Comparison of ENCODE assay signal across 8 cellular contexts in genomic region chr1:24586970-24587820, GRCh38. TPM values are rescaled to one million over a fixed set of nuclear protein-coding genes. Genes with fewer than 3 reads are reported as not detected.
A peak's percentile ranks its signal among the peaks of the same experiment; 100 is the strongest.
DNase-seq lines count a peak whose midpoint lies in the region; ATAC-seq and TF ChIP-seq lines count a peak whose summit lies in the region.

No MANE protein-coding gene starts in this region.

- intact Hi-C loops in transverse colon (cut with DNase I; ENCODE audit: low total_unique reads), result no loop called here

- TF ChIP-seq CTCF in HL-60 (IDR thresholded peaks at IDR 0.05; ENCODE audit: insufficient read depth, low read length), result peak; percentile 83
- TF ChIP-seq CTCF in transverse colon (IDR thresholded peaks at IDR 0.05), result peak; percentile 61 to 86 (median 75)

- no peak for TF ChIP-seq EP300 in transverse colon (IDR thresholded peaks at IDR 0.05; ENCODE audit: low read depth)

- no peaks in the 10 kb centered on the region for H3K9me3 ChIP-seq in transverse colon

- no peaks in the 10 kb centered on the region for H3K36me3 Mint-ChIP-seq in activated CD4-positive, alpha-beta memory T cell treated with anti-CD3 and anti-CD28 coated beads, Interleukin-2, amount 10 ng/mL, durations not matched to agents 7 days and 5 days (ENCODE audit: low read depth)
- H3K36me3 Mint-ChIP-seq in naive thymus-derived CD8-positive, alpha-beta T cell, result peaks cover 0 to 2% (median 0%) of the 10 kb centered on the region in 3 donors

- H3K4me3 Mint-ChIP-seq in activated CD4-positive, alpha-beta memory T cell treated with anti-CD3 and anti-CD28 coated beads, Interleukin-2, amount 10 ng/mL, durations not matched to agents 7 days and 5 days, result no peak overlapping the region
- peak overlapping the region in 4 of 10 donors; percentile 15 to 53 (median 26) for H3K4me3 Mint-ChIP-seq in naive thymus-derived CD8-positive, alpha-beta T cell

- DNase-seq in Caki2 (ENCODE audit: low read depth) (peak; percentile 40), HL-60 (ENCODE audit: low read depth in 1 of 2, low spot score in 1 of 2) (peak; percentile 18 to 60), NCI-H82 treated with DMSO at 0.1 percent for 48 hours (lab: John Stamatoyannopoulos, UW; ENCODE audit: unreplicated experiment) (peak; percentile 56), erythroblast (lab: John Stamatoyannopoulos, UW) (peak; percentile 47 to 57), transverse colon (peak; percentile 39)
- DNase-seq in activated CD4-positive, alpha-beta memory T cell treated with anti-CD3 and anti-CD28 coated beads, Interleukin-2, amount 10 ng/mL, durations not matched to agents 7 days and 5 days, result peak; percentile 54
- peak in 9 of 10 donors; percentile 36 to 82 (median 74) for DNase-seq in naive thymus-derived CD8-positive, alpha-beta T cell

- peaks cover 8% of the 10 kb centered on the region for H3K4me1 Mint-ChIP-seq in activated CD4-positive, alpha-beta memory T cell treated with anti-CD3 and anti-CD28 coated beads, Interleukin-2, amount 10 ng/mL, durations not matched to agents 7 days and 5 days
- peaks cover 9 to 10% (median 9%) of the 10 kb centered on the region in 4 donors for H3K4me1 Mint-ChIP-seq in naive thymus-derived CD8-positive, alpha-beta T cell

- H3K27ac ChIP-seq in HL-60 (replicated peaks) (no peak overlapping the region), transverse colon (no peak overlapping the region)

- H3K4me3 ChIP-seq in HL-60 (replicated peaks; ENCODE audit: insufficient read depth, low read length), result no peak overlapping the region
- no peak overlapping the region for H3K4me3 ChIP-seq in transverse colon

- H3K9me3 Mint-ChIP-seq in activated CD4-positive, alpha-beta memory T cell treated with anti-CD3 and anti-CD28 coated beads, Interleukin-2, amount 10 ng/mL, durations not matched to agents 7 days and 5 days, result no peaks in the 10 kb centered on the region
- no peaks in the 10 kb centered on the region for H3K9me3 Mint-ChIP-seq in naive thymus-derived CD8-positive, alpha-beta T cell

- CTCF ChIA-PET in activated CD4-positive, alpha-beta memory T cell treated with anti-CD3 and anti-CD28 coated beads, Interleukin-2, amount 10 ng/mL, durations not matched to agents 7 days and 5 days (lab: Charles Lee), result interaction anchor here (0.5 to 2.9 kb wide), 62 partner anchors 9 to 1364 kb away, joined by 3 to 41 read pairs (median 4); partner anchors contain the start of genes NCMAP, NIPAL3 and RCAN3

- no peak for TF ChIP-seq POLR2A in erythroblast (IDR thresholded peaks at IDR 0.05; ENCODE audit: low read length)
- TF ChIP-seq POLR2A in transverse colon (IDR thresholded peaks at IDR 0.05), result no peak

- in situ Hi-C loops in Caki2 (cut with HindIII; ENCODE audit: low pct_unique_long_range_greater_than_20kb, low sequenced_read_pairs) (no loop called here), transverse colon (cut with MboI; ENCODE audit: low pct_ligation_motif_present in 1 of 4, low pct_unique_long_range_greater_than_20kb in 1 of 4, low sequenced_read_pairs in 3 of 4) (loop anchor here in 1 of 4 donors (10.0 kb wide), 1 partner anchor 172 kb away; the partner anchor contains the start of genes NIPAL3 and STPG1)

- ATAC-seq in naive thymus-derived CD8-positive, alpha-beta T cell, result peak; percentile 100
- ATAC-seq in GM21576 (IDR thresholded peaks at IDR 0.05; ENCODE audit: unreplicated experiment), result no peak

- POLR2A ChIA-PET in activated CD4-positive, alpha-beta memory T cell treated with anti-CD3 and anti-CD28 coated beads, Interleukin-2, amount 10 ng/mL, durations not matched to agents 7 days and 5 days (lab: Charles Lee), result interaction anchor here (0.6 to 2.4 kb wide), 7 partner anchors 46 to 172 kb away, joined by 3 to 9 read pairs (median 5); partner anchors contain the start of genes NIPAL3 and RCAN3
- POLR2A ChIA-PET in naive thymus-derived CD8-positive, alpha-beta T cell (lab: Charles Lee), result interaction anchor here (0.5 to 2.4 kb wide), 10 partner anchors 56 to 1822 kb away, joined by 3 to 20 read pairs (median 4); partner anchors contain the start of genes NIPAL3, RCAN3 and SRRM1

- peaks cover 8% of the 10 kb centered on the region for H3K27me3 Mint-ChIP-seq in activated CD4-positive, alpha-beta memory T cell treated with anti-CD3 and anti-CD28 coated beads, Interleukin-2, amount 10 ng/mL, durations not matched to agents 7 days and 5 days
- H3K27me3 Mint-ChIP-seq in naive thymus-derived CD8-positive, alpha-beta T cell, result no peaks in the 10 kb centered on the region

- H3K36me3 ChIP-seq in transverse colon, result no peaks in the 10 kb centered on the region

- H3K27ac Mint-ChIP-seq in activated CD4-positive, alpha-beta memory T cell treated with anti-CD3 and anti-CD28 coated beads, Interleukin-2, amount 10 ng/mL, durations not matched to agents 7 days and 5 days, result no peak overlapping the region
- H3K27ac Mint-ChIP-seq in naive thymus-derived CD8-positive, alpha-beta T cell, result peak overlapping the region; percentile 55 to 94 (median 90)

- peaks cover 5% of the 10 kb centered on the region for H3K27me3 ChIP-seq in HL-60 (ENCODE audit: insufficient read depth, poor library complexity, severe bottlenecking)
- H3K27me3 ChIP-seq in transverse colon, result no peaks in the 10 kb centered on the region

- H3K4me1 ChIP-seq in transverse colon, result peaks cover 0 to 4% (median 1%) of the 10 kb centered on the region in 4 donors

- 4 to 27% methylated on average over 6 to 9 of the region's 9 CpGs for WGBS in transverse colon (ENCODE audit: low coverage in 1 of 2), 2 donors

RNA-seq across cellular contexts. Expression of gene NCMAP, which starts 31.3 kb away (rescaled TPM):
- total RNA-seq in Caki2 (2014; rRNA removed; shearing (Covaris generic); ENCODE audit: low replicate concordance), result not detected in 2 replicates
- not detected for total RNA-seq in activated CD4-positive, alpha-beta memory T cell treated with anti-CD3 and anti-CD28 coated beads, Interleukin-2, amount 10 ng/mL, durations not matched to agents 7 days and 5 days
- under 1 TPM in 1 of 2 experiments, not detected in 1; 0.21 TPM for total RNA-seq in naive thymus-derived CD8-positive, alpha-beta T cell
- polyA plus RNA-seq in naive thymus-derived CD8-positive, alpha-beta T cell, result under 1 TPM in 2 of 3 donors, not detected in 1; 0.03 to 0.09 TPM
- total RNA-seq in transverse colon, result 1 to 10 TPM in 2 of 4 donors, under 1 TPM in 1, not detected in 1; 0.37 to 2.2 (median 1.4) TPM

RNA-seq across cellular contexts. Expression of gene SRRM1, which starts 55.9 kb away (rescaled TPM):
- total RNA-seq in Caki2 (2014; rRNA removed; shearing (Covaris generic); ENCODE audit: low replicate concordance), result 6.1 and 9.8 TPM in 2 replicates
- 100 to 1,000 TPM; 172 to 183 TPM for total RNA-seq in activated CD4-positive, alpha-beta memory T cell treated with anti-CD3 and anti-CD28 coated beads, Interleukin-2, amount 10 ng/mL, durations not matched to agents 7 days and 5 days
- 100 to 1,000 TPM; 258 to 275 TPM for total RNA-seq in naive thymus-derived CD8-positive, alpha-beta T cell
- 100 to 1,000 TPM; 122 to 245 (median 197) TPM for polyA plus RNA-seq in naive thymus-derived CD8-positive, alpha-beta T cell
- total RNA-seq in transverse colon, result 100 to 1,000 TPM in 3 of 4 donors, 10 to 100 TPM in 1; 71.1 to 209 (median 141) TPM
